17 cellular contexts compared by ENCODE assay signal in genomic region chr15:46723308-46723707, GRCh38.
"Had no signal": no experiment of that assay in that cellular context is flagged by ENCODE, and none has a peak within 500 bp of the region (broad histone marks: within the 10 kb centered on the region; RNA-seq: fewer than 3 reads in every experiment).

No MANE protein-coding gene starts in this region.

- H3K27me3 ChIP-seq: dorsolateral prefrontal cortex, esophagus muscularis mucosa, foreskin keratinocyte, gastroesophageal sphincter, heart left ventricle, left lung had no signal

- DNase-seq: dermis blood vessel endothelial cell; dorsolateral prefrontal cortex; effector CD4-positive, alpha-beta T cell; effector memory CD4-positive, alpha-beta T cell; heart left ventricle; hippocampal formation; left cardiac atrium; left lung; left ventricle myocardium superior; lower lobe of right lung; mesendoderm; midbrain; naive thymus-derived CD4-positive, alpha-beta T cell had no signal

- H3K27ac ChIP-seq: coronary artery, dorsolateral prefrontal cortex, esophagus muscularis mucosa, foreskin keratinocyte, gastroesophageal sphincter, heart left ventricle, left lung, lower lobe of right lung had no signal

- H3K4me1 ChIP-seq: esophagus muscularis mucosa, foreskin keratinocyte, gastroesophageal sphincter, heart left ventricle, left lung, lower lobe of right lung had no signal

- ATAC-seq: foreskin keratinocyte; gastroesophageal sphincter; heart left ventricle; left cardiac atrium; left lung; left ventricle myocardium superior; lower lobe of right lung; naive thymus-derived CD4-positive, alpha-beta T cell had no signal

- H3K36me3 ChIP-seq: esophagus muscularis mucosa, gastroesophageal sphincter, heart left ventricle, left lung, lower lobe of right lung had no signal

- H3K4me3 ChIP-seq: coronary artery, dorsolateral prefrontal cortex, esophagus muscularis mucosa, gastroesophageal sphincter, heart left ventricle, left lung, lower lobe of right lung had no signal
